In the genomic region with DNA sequence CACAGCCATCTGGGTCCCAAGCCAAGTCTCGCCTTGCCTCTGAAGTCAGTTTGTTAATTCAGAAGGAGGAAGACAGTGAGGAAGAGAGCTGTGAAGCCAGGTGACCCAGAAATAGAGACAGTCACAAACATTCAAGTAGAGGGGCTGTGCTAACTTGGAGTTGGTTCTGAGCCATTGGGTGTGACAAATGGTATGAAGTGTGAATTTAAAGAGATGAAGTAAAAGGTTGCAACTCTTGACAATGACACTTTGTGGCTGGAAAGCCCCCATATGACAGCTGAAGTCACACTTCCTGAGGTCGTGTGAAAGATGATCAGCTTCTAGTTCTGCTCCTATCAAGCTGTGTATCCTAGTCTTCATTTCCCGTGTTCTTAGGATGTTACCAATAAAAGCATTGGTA, we compare ENCODE assay signal across 12 cellular contexts.
DNase-seq lines count a peak whose midpoint lies in the region; ATAC-seq, FAIRE-seq and TF ChIP-seq lines count a peak whose summit lies in the region.
"Had no signal": no experiment of that assay in that cellular context is flagged by ENCODE, and none has a peak within 500 bp of the region (broad histone marks: within the 10 kb centered on the region; RNA-seq: fewer than 3 reads in every experiment).

No MANE protein-coding gene starts in this region.

- no peaks in the 10 kb centered on the region for H3K27me3 ChIP-seq in MG63

- FAIRE-seq in GM19239 (lab: Jason Lieb, UNC): no peak

- H3K4me3 ChIP-seq in MG63: no peak overlapping the region

- peak; percentile 51 for DNase-seq in GM20000 (ENCODE audit: low spot score)
- peak; percentile 23 for DNase-seq in MG63
- no peak for DNase-seq in GM19239 (ENCODE audit: insufficient read length, low spot score)
- no peak for DNase-seq in NCI-H1436 (lab: John Stamatoyannopoulos, UW)
- no peak for DNase-seq in T-helper 9 cell
- no peak for DNase-seq in HuH-7 (ENCODE audit: low spot score)
- DNase-seq: activated CD4-positive, alpha-beta T cell treated with anti-CD3 and anti-CD28 coated beads, Interleukin-2, amount 10 ng/mL, durations not matched to agents 7 days and 5 days; foreskin melanocyte; MV-4-11; stimulated activated naive CD4-positive, alpha-beta T cell had no signal

- no peaks in the 10 kb centered on the region for H3K36me3 ChIP-seq in MG63

- no peak for TF ChIP-seq POLR2A in GM18505 (IDR thresholded peaks at IDR 0.05; ENCODE audit: borderline replicate concordance, extremely low read depth, insufficient read depth, insufficient read length)

- TF ChIP-seq CTCF in GM20000 (IDR thresholded peaks at IDR 0.05; ENCODE audit: extremely low read depth, missing control alignments): no peak

- no peaks in the 10 kb centered on the region; the same call in 1 of the 2 replicates for H3K9me3 ChIP-seq in MG63

- ATAC-seq in GM18505 (IDR thresholded peaks at IDR 0.05; ENCODE audit: unreplicated experiment): peak; percentile 80
- ATAC-seq in HG02943 (IDR thresholded peaks at IDR 0.05; ENCODE audit: low read depth, unreplicated experiment): peak; percentile 76

Comparison
In these comparisons a context has a peak if more than half of its experiments do, and no peak if none do; other contexts are left out.
1. DNase-seq: peak in GM20000 (single experiment) and MG63 (single experiment); none in GM19239 (single experiment), NCI-H1436 (single experiment), T-helper 9 cell (single experiment) and HuH-7 (single experiment).